9 cellular contexts compared by ENCODE assay signal in genomic region chr16:15887283-15887682, GRCh38. TPM values are rescaled to one million over a fixed set of nuclear protein-coding genes. Genes with fewer than 3 reads are reported as not detected.
DNase-seq lines count a peak whose midpoint lies in the region; ATAC-seq and TF ChIP-seq lines count a peak whose summit lies in the region.
"Had no signal": no experiment of that assay in that cellular context is flagged by ENCODE, and none has a peak within 500 bp of the region (broad histone marks: within the 10 kb centered on the region; RNA-seq: fewer than 3 reads in every experiment).

No MANE protein-coding gene starts in this region.

- POLR2A ChIA-PET in MCF 10A (lab: Yijun Ruan, JAX), result interaction anchor here (0.8 to 4.8 kb wide), 7 partner anchors 8 to 244 kb away, joined by 3 to 97 read pairs (median 18); no protein-coding TSS in a partner anchor

- no peaks in the 10 kb centered on the region for H3K27me3 Mint-ChIP-seq in stimulated activated naive CD8-positive, alpha-beta T cell treated with anti-CD3 and anti-CD28 coated beads, Interleukin-15, Interleukin-2, amounts not matched to agents 100 ng/mL and 50 ng/mL, for 24 hours
- H3K27me3 Mint-ChIP-seq in MCF 10A (ENCODE audit: insufficient read depth, unreplicated experiment), result no peaks in the 10 kb centered on the region

- no peaks in the 10 kb centered on the region for H3K36me3 ChIP-seq in mucosa of stomach (ENCODE audit: control insufficient read depth, insufficient read depth, low read length)

- H3K4me3 ChIP-seq in mucosa of stomach (ENCODE audit: low read length), result peak overlapping the region; percentile 99

- peaks cover 38% of the 10 kb centered on the region for H3K4me1 Mint-ChIP-seq in stimulated activated naive CD8-positive, alpha-beta T cell treated with anti-CD3 and anti-CD28 coated beads, Interleukin-15, Interleukin-2, amounts not matched to agents 100 ng/mL and 50 ng/mL, for 24 hours (ENCODE audit: low read depth)
- H3K4me1 Mint-ChIP-seq in MCF 10A (ENCODE audit: insufficient read depth, unreplicated experiment), result peaks cover 15% of the 10 kb centered on the region

- H3K36me3 Mint-ChIP-seq in stimulated activated naive CD8-positive, alpha-beta T cell treated with anti-CD3 and anti-CD28 coated beads, Interleukin-15, Interleukin-2, amounts not matched to agents 100 ng/mL and 50 ng/mL, for 24 hours (ENCODE audit: low read depth), result peaks cover 27% of the 10 kb centered on the region
- peaks cover 23% of the 10 kb centered on the region for H3K36me3 Mint-ChIP-seq in MCF 10A (ENCODE audit: insufficient read depth, unreplicated experiment)

- DNase-seq in stimulated activated naive CD8-positive, alpha-beta T cell treated with anti-CD3 and anti-CD28 coated beads, Interleukin-15, Interleukin-2, amounts not matched to agents 100 U/mL and 50 U/mL, for 24 hours, result no peak
- DNase-seq in MCF 10A (ENCODE audit: unreplicated experiment) (no peak), A172 (ENCODE audit: low spot score) (no peak), NCI-H187 treated with DMSO at 0.1 percent for 48 hours (lab: John Stamatoyannopoulos, UW) (no peak), retina (no peak), germinal center (ENCODE audit: low spot score) (no peak)
- DNase-seq: stimulated activated CD8-positive, alpha-beta memory T cell treated with anti-CD3 and anti-CD28 coated beads, Interleukin-4, amount 100 ng/mL, for 48 hours had no signal

- no peaks in the 10 kb centered on the region for H3K9me3 Mint-ChIP-seq in stimulated activated naive CD8-positive, alpha-beta T cell treated with anti-CD3 and anti-CD28 coated beads, Interleukin-15, Interleukin-2, amounts not matched to agents 100 ng/mL and 50 ng/mL, for 24 hours
- no peaks in the 10 kb centered on the region for H3K9me3 Mint-ChIP-seq in MCF 10A (ENCODE audit: unreplicated experiment)

- no peak for ATAC-seq in stimulated activated naive CD8-positive, alpha-beta T cell treated with anti-CD3 and anti-CD28 coated beads, Interleukin-15, Interleukin-2, amounts not matched to agents 100 U/mL and 50 U/mL, for 24 hours

- H3K4me3 Mint-ChIP-seq in stimulated activated naive CD8-positive, alpha-beta T cell treated with anti-CD3 and anti-CD28 coated beads, Interleukin-15, Interleukin-2, amounts not matched to agents 100 ng/mL and 50 ng/mL, for 24 hours, result peak overlapping the region; percentile 89
- peak overlapping the region; percentile 94 for H3K4me3 Mint-ChIP-seq in MCF 10A (ENCODE audit: unreplicated experiment)

- intact Hi-C loops in MCF 10A (cut with micrococcal nuclease), result no loop called here

- BruUV-seq in MCF 10A (replicated peaks; lab: Mats Ljungman, UMichigan), result no TSS peak

- H3K27ac Mint-ChIP-seq in stimulated activated naive CD8-positive, alpha-beta T cell treated with anti-CD3 and anti-CD28 coated beads, Interleukin-15, Interleukin-2, amounts not matched to agents 100 ng/mL and 50 ng/mL, for 24 hours, result peak overlapping the region; percentile 81
- H3K27ac Mint-ChIP-seq in MCF 10A (ENCODE audit: low read depth, unreplicated experiment), result peak overlapping the region; percentile 91

- H3K27me3 ChIP-seq in mucosa of stomach (ENCODE audit: control insufficient read depth, insufficient read depth, low read length), result no peaks in the 10 kb centered on the region

- TF ChIP-seq CTCF in MCF 10A (IDR thresholded peaks at IDR 0.05; ENCODE audit: unreplicated experiment), result no peak

- H3K9ac ChIP-seq in mucosa of stomach (ENCODE audit: low read length), result peak overlapping the region; percentile 97

- CTCF ChIA-PET in MCF 10A (lab: Yijun Ruan, JAX), result interaction anchor here (0.6 to 3.8 kb wide), 6 partner anchors 11 to 98 kb away, joined by 3 to 32 read pairs (median 3); no protein-coding TSS in a partner anchor

- H3K4me1 ChIP-seq in mucosa of stomach (ENCODE audit: control insufficient read depth, insufficient read depth, low read length), result peaks cover 17% of the 10 kb centered on the region

- H3K9me3 ChIP-seq in mucosa of stomach (ENCODE audit: control insufficient read depth, low read length), result no peaks in the 10 kb centered on the region

RNA-seq across cellular contexts. Expression of gene CEP20, which starts 1.1 kb away (rescaled TPM):
- 54.7 and 70.1 TPM in 2 replicates for total RNA-seq in MCF 10A (2022)
- total RNA-seq in A172 (2014; rRNA removed; shearing (Covaris generic)), result 130 and 138 TPM in 2 replicates

RNA-seq across cellular contexts. Expression of gene MYH11, which starts 30.5 kb away (rescaled TPM):
- not detected in 2 replicates for total RNA-seq in MCF 10A (2022)
- not detected in 2 replicates for total RNA-seq in A172 (2014; rRNA removed; shearing (Covaris generic))
